ENCODE assay signal across 25 cellular contexts in genomic region chr13:50283017-50283416, GRCh38.
"Had no signal": no experiment of that assay in that cellular context is flagged by ENCODE, and none has a peak within 500 bp of the region (broad histone marks: within the 10 kb centered on the region; RNA-seq: fewer than 3 reads in every experiment).

No MANE protein-coding gene starts in this region.

- H2AFZ ChIP-seq: PC-9 had no signal

- H3K9me3 Mint-ChIP-seq: activated naive CD4-positive, alpha-beta T cell treated with anti-CD3 and anti-CD28 coated beads, Interleukin-2, amount 10 ng/mL, durations not matched to agents 7 days and 5 days; activated naive CD8-positive, alpha-beta T cell treated with anti-CD3 and anti-CD28 coated beads for 36 hours had no signal

- H3K27ac ChIP-seq: brain microvascular endothelial cell, cardiac muscle cell, PC-9, SJCRH30, VCaP had no signal

- H3K4me3 Mint-ChIP-seq: activated CD4-positive, alpha-beta T cell treated with anti-CD3 and anti-CD28 coated beads for 36 hours; activated CD8-positive, alpha-beta T cell treated with anti-CD3 and anti-CD28 coated beads for 36 hours; activated naive CD4-positive, alpha-beta T cell treated with anti-CD3 and anti-CD28 coated beads, Interleukin-2, amount 10 ng/mL, durations not matched to agents 7 days and 5 days; activated naive CD8-positive, alpha-beta T cell treated with anti-CD3 and anti-CD28 coated beads for 36 hours; activated T-cell treated with anti-CD3 and anti-CD28 coated beads, Interleukin-2, amount 50 U/mL, for 72 hours had no signal

- H3K36me3 Mint-ChIP-seq: activated naive CD4-positive, alpha-beta T cell treated with anti-CD3 and anti-CD28 coated beads, Interleukin-2, amount 10 ng/mL, durations not matched to agents 7 days and 5 days; activated naive CD8-positive, alpha-beta T cell treated with anti-CD3 and anti-CD28 coated beads for 36 hours had no signal

- H3K27ac Mint-ChIP-seq: activated CD4-positive, alpha-beta T cell treated with anti-CD3 and anti-CD28 coated beads for 36 hours; activated CD8-positive, alpha-beta T cell treated with anti-CD3 and anti-CD28 coated beads for 36 hours; activated naive CD4-positive, alpha-beta T cell treated with anti-CD3 and anti-CD28 coated beads, Interleukin-2, amount 10 ng/mL, durations not matched to agents 7 days and 5 days; activated naive CD8-positive, alpha-beta T cell treated with anti-CD3 and anti-CD28 coated beads for 36 hours; activated T-cell treated with anti-CD3 and anti-CD28 coated beads, Interleukin-2, amount 50 U/mL, for 72 hours; activated T-helper 2 cell treated with anti-CD3 and anti-CD28 coated beads, Interferon-gamma antibody, Interleukin-2, Interleukin-4, amounts not matched to agents 10 μg/mL and 5 μg/mL and 100 μg/mL, durations not matched to agents 14 hours and 24 hours and 36 hours had no signal

- H3K4me2 ChIP-seq: PC-9, SK-N-SH had no signal

- H3K9me3 ChIP-seq: MG63 had no signal

- H3K4me3 ChIP-seq: cardiac muscle cell, MG63, PC-9, SJCRH30 had no signal

- ATAC-seq: activated CD4-positive, alpha-beta T cell treated with anti-CD3 and anti-CD28 coated beads for 36 hours; activated CD8-positive, alpha-beta T cell treated with anti-CD3 and anti-CD28 coated beads for 36 hours; activated T-cell treated with anti-CD3 and anti-CD28 coated beads, Interleukin-2, amount 50 U/mL, for 72 hours had no signal

- H3K9ac ChIP-seq: SK-N-SH had no signal

- H3K36me3 ChIP-seq: brain microvascular endothelial cell, cardiac muscle cell, MG63, SJCRH30 had no signal

- H3K27me3 ChIP-seq: brain microvascular endothelial cell, cardiac muscle cell, MG63, SJCRH30 had no signal

- H3K4me1 ChIP-seq: SJCRH30 had no signal

- DNase-seq: activated CD4-positive, alpha-beta T cell treated with anti-CD3 and anti-CD28 coated beads for 36 hours; activated CD8-positive, alpha-beta memory T cell treated with anti-CD3 and anti-CD28 coated beads, Interleukin-2, amount 50 U/mL, for 4 hours; activated CD8-positive, alpha-beta T cell treated with anti-CD3 and anti-CD28 coated beads for 36 hours; activated gamma-delta T cell treated with Interleukin-2 at 50 U/mL for 16 hours; activated naive CD4-positive, alpha-beta T cell treated with anti-CD3 and anti-CD28 coated beads, Interleukin-2, amount 10 ng/mL, durations not matched to agents 7 days and 5 days; activated naive CD8-positive, alpha-beta T cell treated with anti-CD3 and anti-CD28 coated beads for 36 hours; activated T-cell treated with anti-CD3 and anti-CD28 coated beads, Interleukin-2, amount 50 U/mL, for 72 hours; brain microvascular endothelial cell; MG63; NCI-H1092; NCI-H1417; NCI-H1694; NCI-H2029; NCI-H2107; NCI-H345; NCI-H510A; NCI-H526 treated with DMSO at 0.1 percent for 48 hours; NCI-H82; PC-9; SJCRH30; SK-N-SH; T-helper 1 cell had no signal
